18 cellular contexts compared by ENCODE assay signal in the genomic region with DNA sequence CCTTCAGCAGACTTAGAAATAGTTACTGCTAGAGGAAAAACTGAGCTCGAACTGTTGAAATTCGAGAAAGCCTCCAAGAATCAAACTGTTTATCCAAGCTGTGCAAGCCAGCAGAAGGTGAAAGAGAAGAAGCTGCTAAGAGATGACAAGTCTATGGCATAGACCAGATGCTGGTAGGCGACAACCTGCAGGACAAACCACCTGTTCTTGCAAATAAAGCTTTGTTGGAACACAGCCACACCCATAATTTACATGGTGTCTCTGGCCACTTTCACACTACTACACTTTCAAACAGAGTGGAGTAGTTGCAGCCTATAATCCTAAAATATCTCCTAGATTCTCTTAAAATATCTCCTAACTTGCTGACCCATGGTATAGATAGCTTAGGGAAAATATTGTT. TPM values are rescaled to one million over a fixed set of nuclear protein-coding genes. Genes with fewer than 3 reads are reported as not detected.
"Had no signal": no experiment of that assay in that cellular context is flagged by ENCODE, and none has a peak within 500 bp of the region (broad histone marks: within the 10 kb centered on the region; RNA-seq: fewer than 3 reads in every experiment).

No MANE protein-coding gene starts in this region.

- H3K36me3 Mint-ChIP-seq: activated CD4-positive, alpha-beta memory T cell treated with anti-CD3 and anti-CD28 coated beads for 36 hours; activated naive CD8-positive, alpha-beta T cell treated with anti-CD3 and anti-CD28 coated beads for 36 hours; immature natural killer cell; naive thymus-derived CD8-positive, alpha-beta T cell had no signal

- H3K4me1 Mint-ChIP-seq: activated naive CD8-positive, alpha-beta T cell treated with anti-CD3 and anti-CD28 coated beads for 36 hours; immature natural killer cell; naive thymus-derived CD8-positive, alpha-beta T cell; stimulated activated naive CD8-positive, alpha-beta T cell treated with anti-CD3 and anti-CD28 coated beads, Interleukin-15, amount 100 ng/mL, for 72 hours had no signal

- H3K27ac ChIP-seq: esophagus squamous epithelium, ovary, psoas muscle, skin epidermis had no signal

- H3K27me3 Mint-ChIP-seq: activated CD4-positive, alpha-beta memory T cell treated with anti-CD3 and anti-CD28 coated beads for 36 hours; activated naive CD8-positive, alpha-beta T cell treated with anti-CD3 and anti-CD28 coated beads for 36 hours; naive thymus-derived CD8-positive, alpha-beta T cell; type B pancreatic cell had no signal

- H3K4me3 Mint-ChIP-seq: activated CD4-positive, alpha-beta memory T cell treated with anti-CD3 and anti-CD28 coated beads for 36 hours; activated naive CD8-positive, alpha-beta T cell treated with anti-CD3 and anti-CD28 coated beads for 36 hours; effector memory CD8-positive, alpha-beta T cell; immature natural killer cell; naive thymus-derived CD8-positive, alpha-beta T cell; stimulated activated naive CD8-positive, alpha-beta T cell treated with anti-CD3 and anti-CD28 coated beads, Interleukin-15, amount 100 ng/mL, for 72 hours; type B pancreatic cell had no signal

- H3K4me3 ChIP-seq: esophagus squamous epithelium, ovary, psoas muscle, skin epidermis had no signal

- DNase-seq: activated CD4-positive, alpha-beta memory T cell treated with anti-CD3 and anti-CD28 coated beads for 36 hours; activated naive CD8-positive, alpha-beta T cell treated with anti-CD3 and anti-CD28 coated beads for 36 hours; activated T-cell treated with anti-CD3 and anti-CD28 coated beads for 4 hours; amniotic stem cell; dermis blood vessel endothelial cell; effector memory CD8-positive, alpha-beta T cell; esophagus squamous epithelium; immature natural killer cell; mesenchymal stem cell; naive thymus-derived CD8-positive, alpha-beta T cell; ovary; psoas muscle; right cardiac atrium; stimulated activated CD4-positive, alpha-beta T cell treated with anti-CD3 and anti-CD28 coated beads, Interleukin-15, amount 100 ng/mL, for 24 hours; stimulated activated CD4-positive, alpha-beta T cell treated with anti-CD3 and anti-CD28 coated beads, Interleukin-4, amount 100 ng/mL, for 1 hour; stimulated activated naive CD8-positive, alpha-beta T cell treated with anti-CD3 and anti-CD28 coated beads, Interleukin-15, amount 100 ng/mL, for 72 hours had no signal

- H3K9me3 Mint-ChIP-seq: activated naive CD8-positive, alpha-beta T cell treated with anti-CD3 and anti-CD28 coated beads for 36 hours; effector memory CD8-positive, alpha-beta T cell; stimulated activated naive CD8-positive, alpha-beta T cell treated with anti-CD3 and anti-CD28 coated beads, Interleukin-15, amount 100 ng/mL, for 72 hours; type B pancreatic cell had no signal

- H3K27me3 ChIP-seq: esophagus squamous epithelium, ovary had no signal

- H3K27ac Mint-ChIP-seq: activated CD4-positive, alpha-beta memory T cell treated with anti-CD3 and anti-CD28 coated beads for 36 hours; activated naive CD8-positive, alpha-beta T cell treated with anti-CD3 and anti-CD28 coated beads for 36 hours; effector memory CD8-positive, alpha-beta T cell; immature natural killer cell; naive thymus-derived CD8-positive, alpha-beta T cell; stimulated activated naive CD8-positive, alpha-beta T cell treated with anti-CD3 and anti-CD28 coated beads, Interleukin-15, amount 100 ng/mL, for 72 hours; type B pancreatic cell had no signal

RNA-seq across cellular contexts. Expression of a gene that starts 33.3 kb away (rescaled TPM):
- polyA plus RNA-seq: naive thymus-derived CD8-positive, alpha-beta T cell had no signal
